In genomic region chr19:17348700-17349099, GRCh38 we compare ENCODE assay signal across 8 cellular contexts. TPM values are rescaled to one million over a fixed set of nuclear protein-coding genes. Genes with fewer than 3 reads are reported as not detected.
DNase-seq lines count a peak whose midpoint lies in the region; ATAC-seq and TF ChIP-seq lines count a peak whose summit lies in the region.

No MANE protein-coding gene starts in this region.

- peaks cover 3% of the 10 kb centered on the region; the same call in 1 of the 3 replicates for H3K36me3 Mint-ChIP-seq in GM23338 (ENCODE audit: low read depth)

- peak overlapping the region; percentile 82; the same call in 1 of the 2 replicates for H2AFZ ChIP-seq in GM23338

- TF ChIP-seq POLR2A in sigmoid colon (IDR thresholded peaks at IDR 0.05): no peak

- H3K4me1 ChIP-seq in GM23338 (ENCODE audit: insufficient read depth): peaks cover 6% of the 10 kb centered on the region; the same call in 1 of the 2 replicates
- H3K4me1 ChIP-seq in sigmoid colon: peaks cover 0 to 25% (median 12%) of the 10 kb centered on the region in 4 donors

- DNase-seq in GM23338 (ENCODE audit: low spot score): peak; percentile 77
- DNase-seq in SW480 (ENCODE audit: low spot score): peak; percentile 53
- peak; percentile 86 for DNase-seq in cardiac septum (ENCODE audit: low spot score)
- peak; percentile 81 for DNase-seq in sigmoid colon
- DNase-seq in HUDEP-2 (lab: John Stamatoyannopoulos, UW; ENCODE audit: unreplicated experiment in 76 of 76): no peak

- no peaks in the 10 kb centered on the region for H3K9me3 ChIP-seq in sigmoid colon

- no peaks in the 10 kb centered on the region for H3K9me2 ChIP-seq in GM23338 (ENCODE audit: insufficient read depth)

- H3K4me3 ChIP-seq in GM23338 (peak overlapping the region; percentile 40), sigmoid colon (no peak overlapping the region)

- no peaks in the 10 kb centered on the region for H4K20me1 ChIP-seq in GM23338 (replicated peaks; ENCODE audit: insufficient read depth)

- H3K27ac ChIP-seq in GM23338 (ENCODE audit: low read depth) (no peak overlapping the region), sigmoid colon (peak overlapping the region; percentile 34 to 63 (median 44))

- no peak overlapping the region; the same call in 2 of the 3 replicates for H3K4me3 Mint-ChIP-seq in GM23338

- no peaks in the 10 kb centered on the region for H3K9me3 Mint-ChIP-seq in GM23338

- peaks cover 18% of the 10 kb centered on the region for H3K4me1 Mint-ChIP-seq in GM23338

- no peak overlapping the region for H3K27ac Mint-ChIP-seq in GM23338

- no peaks in the 10 kb centered on the region for H3F3A ChIP-seq in GM23338 (replicated peaks; ENCODE audit: low read depth)

- 11% methylated on average over 12 of the region's 12 CpGs for WGBS in sigmoid colon, 2 donors

- intact Hi-C loops in cardiac septum (cut with DNase I) (loop anchor here (5.0 kb wide), 1 partner anchor 119 kb away; no protein-coding TSS in a partner anchor), sigmoid colon (cut with DNase I) (no loop called here)

- H3K27me3 ChIP-seq in GM23338 (ENCODE audit: insufficient read depth) (no peaks in the 10 kb centered on the region), sigmoid colon (peaks cover 0 to 24% (median 4%) of the 10 kb centered on the region in 3 donors)

- no peak for TF ChIP-seq EP300 in sigmoid colon (IDR thresholded peaks at IDR 0.05)

- H3K36me3 ChIP-seq in GM23338 (ENCODE audit: insufficient read depth): no peaks in the 10 kb centered on the region
- H3K36me3 ChIP-seq in sigmoid colon: no peaks in the 10 kb centered on the region

- no peaks in the 10 kb centered on the region for H3K79me2 ChIP-seq in GM23338 (replicated peaks; ENCODE audit: insufficient read depth)

- TF ChIP-seq CTCF in GM23338 (conservative IDR thresholded peaks at IDR 0.05; ENCODE audit: low read depth in 2 of 2) (0 out of 4 replicates have a peak, but pooled peaks of 1 of the 2 experiments have one; percentile 1), sigmoid colon (IDR thresholded peaks at IDR 0.05) (no peak)

- H3K4me2 ChIP-seq in GM23338: peak overlapping the region; percentile 58

- peaks cover 27% of the 10 kb centered on the region for H3K27me3 Mint-ChIP-seq in GM23338 (ENCODE audit: insufficient read depth, low read depth, poor library complexity)

- ATAC-seq in GM23338 (peak; percentile 54), GM21529 (IDR thresholded peaks at IDR 0.05; ENCODE audit: unreplicated experiment) (no peak), GM19455 (IDR thresholded peaks at IDR 0.05; ENCODE audit: unreplicated experiment) (no peak), HG03039 (IDR thresholded peaks at IDR 0.05; ENCODE audit: unreplicated experiment) (no peak)

TF ChIP-seq in GM23338, 12 proteins besides CTCF, POLR2A, EP300 and RAD21:
- TF ChIP-seq EZH2phosphoT487 (IDR thresholded peaks at IDR 0.05; ENCODE audit: unreplicated experiment): no peak

RNA-seq across cellular contexts. Expression of gene GTPBP3, which starts 11.3 kb away (rescaled TPM):
- 67.8 and 78.6 TPM in 2 replicates for total RNA-seq in GM23338 (2014; rRNA removed; shearing (Covaris generic))
- polyA plus RNA-seq in GM23338 (2016; fragmentation: Nextera tagmentation; extraction: Ambion mirVana) (23.5 and 25.4 TPM in 2 replicates), sigmoid colon (10 to 100 TPM in 1 of 3 donors, 1 to 10 TPM in 2; 3.7 to 16.0 (median 4.8) TPM)
- total RNA-seq in cardiac septum (9.8 TPM), sigmoid colon (10 to 100 TPM in 3 of 4 donors, 1 to 10 TPM in 1; 4.6 to 22.2 (median 15.4) TPM)

RNA-seq across cellular contexts. Expression of gene ANO8, which starts 14.0 kb away (rescaled TPM):
- 14.4 and 24.9 TPM in 2 replicates for total RNA-seq in GM23338 (2014; rRNA removed; shearing (Covaris generic))
- polyA plus RNA-seq in GM23338 (2016; fragmentation: Nextera tagmentation; extraction: Ambion mirVana) (4.3 and 4.5 TPM in 2 replicates), sigmoid colon (1 to 10 TPM in 2 of 3 donors, under 1 TPM in 1; 0.46 to 5.4 (median 1.2) TPM)
- total RNA-seq in cardiac septum (7.3 TPM), sigmoid colon (10 to 100 TPM in 1 of 4 donors, 1 to 10 TPM in 3; 2.0 to 10.5 (median 2.7) TPM)

RNA-seq across cellular contexts. Expression of gene PLVAP, which starts 28.4 kb away (rescaled TPM):
- not detected in 2 replicates for total RNA-seq in GM23338 (2014; rRNA removed; shearing (Covaris generic))
- polyA plus RNA-seq in GM23338 (2016; fragmentation: Nextera tagmentation; extraction: Ambion mirVana) (not detected in 2 replicates), sigmoid colon (10 to 100 TPM in 2 of 3 donors, 1 to 10 TPM in 1; 3.0 to 54.7 (median 13.2) TPM)
- total RNA-seq in cardiac septum (32.8 TPM), sigmoid colon (10 to 100 TPM; 10.5 to 34.6 (median 19.7) TPM)

RNA-seq across cellular contexts. Expression of gene DDA1, which starts 39.3 kb away (rescaled TPM):
- total RNA-seq in GM23338 (2014; rRNA removed; shearing (Covaris generic)): 28.2 and 34.6 TPM in 2 replicates
- 107 and 112 TPM in 2 replicates for polyA plus RNA-seq in GM23338 (2016; fragmentation: Nextera tagmentation; extraction: Ambion mirVana)
- 38.8 TPM for total RNA-seq in cardiac septum
- 10 to 100 TPM in 2 of 4 donors, 1 to 10 TPM in 2; 6.1 to 10.3 (median 8.7) TPM for total RNA-seq in sigmoid colon
- polyA plus RNA-seq in sigmoid colon: 100 to 1,000 TPM in 1 of 3 donors, 10 to 100 TPM in 2; 57.1 to 101 (median 82.6) TPM

RNA-seq across cellular contexts. Expression of gene MRPL34, which starts 43.0 kb away (rescaled TPM):
- total RNA-seq in GM23338 (2014; rRNA removed; shearing (Covaris generic)): 59.9 and 70.6 TPM in 2 replicates
- polyA plus RNA-seq in GM23338 (2016; fragmentation: Nextera tagmentation; extraction: Ambion mirVana) (266 and 280 TPM in 2 replicates), sigmoid colon (100 to 1,000 TPM; 217 to 476 (median 275) TPM)
- total RNA-seq in cardiac septum (136 TPM), sigmoid colon (100 to 1,000 TPM; 174 to 390 (median 267) TPM)

Comparison
In these comparisons a context has a peak if more than half of its experiments do, and no peak if none do; other contexts are left out.
1. DNase-seq: peak in GM23338 (single experiment), SW480 (single experiment), cardiac septum (single experiment) and sigmoid colon (single experiment); none in HUDEP-2 (0 of 76).
2. RNA of gene PLVAP, which starts 28.4 kb away (total RNA-seq): 32.8 TPM in cardiac septum (single experiment) and 10.5 to 34.6 TPM in sigmoid colon; not detected in GM23338; every median in the first group is over 10 times any median in the second.